1 cellular context compared by ENCODE assay signal in genomic region chr11:506238-506949, GRCh38.
A peak's percentile ranks its signal among the peaks of the same experiment; 100 is the strongest.
TF ChIP-seq lines count a peak whose summit lies in the region.

No MANE protein-coding gene starts in this region.

TF ChIP-seq in HepG2, 621 proteins besides CTCF, POLR2A, EP300 and RAD21 (continued from another document):
- TF ChIP-seq STAT6 (CRISPR knock-in tag; IDR thresholded peaks at IDR 0.05; ENCODE audit: borderline replicate concordance) (peak; percentile 47; the same call in 1 of the 2 replicates), ESRRA (CRISPR knock-in tag; IDR thresholded peaks at IDR 0.05; ENCODE audit: low read depth) (peak; percentile 54; the same call in 1 of the 2 replicates), NFE2L2 (IDR thresholded peaks at IDR 0.05; ENCODE audit: low read length) (no peak)
